In genomic region chr1:17498214-17498613, GRCh38 we compare ENCODE assay signal across 17 cellular contexts. TPM values are rescaled to one million over a fixed set of nuclear protein-coding genes. Genes with fewer than 3 reads are reported as not detected.
"Had no signal": no experiment of that assay in that cellular context is flagged by ENCODE, and none has a peak within 500 bp of the region (broad histone marks: within the 10 kb centered on the region; RNA-seq: fewer than 3 reads in every experiment).

No MANE protein-coding gene starts in this region.

- H3K4me1 ChIP-seq: breast epithelium, pancreas, uterus had no signal

- H3K36me3 Mint-ChIP-seq: activated naive CD4-positive, alpha-beta T cell treated with anti-CD3 and anti-CD28 coated beads, Interleukin-2, amount 10 ng/mL, durations not matched to agents 7 days and 5 days; immature natural killer cell; stimulated activated memory B cell treated with anti-CD40 and anti-IgM and Interleukin-4, amounts not matched to agents 10 μg/mL and 1 μg/mL and 100 μg/mL, for 72 hours had no signal

- DNase-seq: activated CD4-positive, alpha-beta T cell treated with anti-CD3 and anti-CD28 coated beads, Interleukin-2, amount 50 U/mL, for 48 hours; activated naive CD4-positive, alpha-beta T cell treated with anti-CD3 and anti-CD28 coated beads, Interleukin-2, amount 10 ng/mL, durations not matched to agents 7 days and 5 days; cerebellar nuclear complex; effector memory CD8-positive, alpha-beta T cell; head of caudate nucleus; immature natural killer cell; lower lobe of right lung; naive thymus-derived CD4-positive, alpha-beta T cell; pancreas; T-helper 9 cell; thyroid gland; uterus had no signal

- H3K4me3 ChIP-seq: ascending aorta, breast epithelium, lower lobe of right lung, pancreas, thyroid gland, uterus had no signal

- H3K36me3 ChIP-seq: ascending aorta, breast epithelium, lower lobe of right lung, pancreas, thyroid gland, uterus had no signal

- H3K4me1 Mint-ChIP-seq: activated naive CD4-positive, alpha-beta T cell treated with anti-CD3 and anti-CD28 coated beads, Interleukin-2, amount 10 ng/mL, durations not matched to agents 7 days and 5 days; immature natural killer cell had no signal

- H3K9me3 Mint-ChIP-seq: activated naive CD4-positive, alpha-beta T cell treated with anti-CD3 and anti-CD28 coated beads, Interleukin-2, amount 10 ng/mL, durations not matched to agents 7 days and 5 days; activated T-helper 2 cell treated with anti-CD3 and anti-CD28 coated beads, Interferon-gamma antibody, Interleukin-2, Interleukin-4, amounts not matched to agents 10 μg/mL and 5 μg/mL and 100 μg/mL, durations not matched to agents 14 hours and 24 hours and 36 hours; dendritic cell treated with granulocyte-macrophage colony-stimulating factor and Interleukin-4, amounts not matched to agents 40 ng/mL and 50 ng/mL, for 4 days; effector memory CD8-positive, alpha-beta T cell; immature natural killer cell; stimulated activated memory B cell treated with anti-CD40 and anti-IgM and Interleukin-4, amounts not matched to agents 10 μg/mL and 1 μg/mL and 100 μg/mL, for 72 hours had no signal

- H3K9me3 ChIP-seq: ascending aorta, breast epithelium, lower lobe of right lung, pancreas, thyroid gland, uterus had no signal

- H3K27me3 ChIP-seq: ascending aorta, breast epithelium, pancreas, thyroid gland, uterus had no signal

- H3K27ac Mint-ChIP-seq: activated naive CD4-positive, alpha-beta T cell treated with anti-CD3 and anti-CD28 coated beads, Interleukin-2, amount 10 ng/mL, durations not matched to agents 7 days and 5 days; activated T-helper 2 cell treated with anti-CD3 and anti-CD28 coated beads, Interferon-gamma antibody, Interleukin-2, Interleukin-4, amounts not matched to agents 10 μg/mL and 5 μg/mL and 100 μg/mL, durations not matched to agents 14 hours and 24 hours and 36 hours; dendritic cell treated with granulocyte-macrophage colony-stimulating factor and Interleukin-4, amounts not matched to agents 40 ng/mL and 50 ng/mL, for 4 days; effector memory CD8-positive, alpha-beta T cell; immature natural killer cell; naive thymus-derived CD4-positive, alpha-beta T cell; stimulated activated memory B cell treated with anti-CD40 and anti-IgM and Interleukin-4, amounts not matched to agents 10 μg/mL and 1 μg/mL and 100 μg/mL, for 72 hours had no signal

- H3K27ac ChIP-seq: ascending aorta, breast epithelium, lower lobe of right lung, pancreas, thyroid gland, uterus had no signal

- H3K4me3 Mint-ChIP-seq: activated naive CD4-positive, alpha-beta T cell treated with anti-CD3 and anti-CD28 coated beads, Interleukin-2, amount 10 ng/mL, durations not matched to agents 7 days and 5 days; dendritic cell treated with granulocyte-macrophage colony-stimulating factor and Interleukin-4, amounts not matched to agents 40 ng/mL and 50 ng/mL, for 4 days; effector memory CD8-positive, alpha-beta T cell; immature natural killer cell; naive thymus-derived CD4-positive, alpha-beta T cell; stimulated activated memory B cell treated with anti-CD40 and anti-IgM and Interleukin-4, amounts not matched to agents 10 μg/mL and 1 μg/mL and 100 μg/mL, for 72 hours had no signal

RNA-seq across cellular contexts. Expression of gene ARHGEF10L, which starts 41.3 kb away (rescaled TPM):
- polyA plus RNA-seq: naive thymus-derived CD4-positive, alpha-beta T cell had no signal
